ENCODE assay signal across 25 cellular contexts in the genomic region with DNA sequence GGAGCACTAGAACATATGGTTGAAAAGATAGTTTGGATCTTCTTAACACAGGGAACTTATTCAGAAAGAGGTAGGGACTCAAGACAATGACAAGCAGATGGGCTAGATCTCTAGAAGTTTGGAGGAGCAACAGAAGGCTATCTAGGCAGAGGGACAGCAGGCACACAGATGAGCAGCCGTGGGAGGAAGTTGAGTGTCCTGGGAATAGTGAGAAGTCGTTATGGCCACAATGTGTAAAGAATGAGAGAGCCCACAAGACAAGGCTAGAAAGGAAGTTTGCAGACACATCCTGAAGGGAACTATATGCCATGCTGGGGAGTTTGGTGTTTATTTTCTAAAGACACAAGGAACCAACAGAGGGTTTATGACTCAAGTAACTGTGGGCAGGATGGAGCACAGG.
"Had no signal": no experiment of that assay in that cellular context is flagged by ENCODE, and none has a peak within 500 bp of the region (broad histone marks: within the 10 kb centered on the region; RNA-seq: fewer than 3 reads in every experiment).

No MANE protein-coding gene starts in this region.

- H3K27me3 ChIP-seq: colonic mucosa, dorsolateral prefrontal cortex, hepatocyte, left lung, testis had no signal

- DNase-seq: activated CD4-positive, alpha-beta memory T cell treated with anti-CD3 and anti-CD28 coated beads for 36 hours; activated CD4-positive, alpha-beta T cell treated with anti-CD3 and anti-CD28 coated beads for 48 hours; activated CD4-positive, CD25-positive, alpha-beta regulatory T cell; activated effector memory CD4-positive, alpha-beta T cell treated with anti-CD3 and anti-CD28 coated beads, Interleukin-2, amount 50 U/mL, for 16 hours; activated naive CD4-positive, alpha-beta T cell treated with anti-CD3 and anti-CD28 coated beads, Interleukin-2, amount 10 ng/mL, durations not matched to agents 7 days and 5 days; activated T-cell treated with anti-CD3 and anti-CD28 coated beads, Interleukin-2, amount 50 U/mL, for 72 hours; amygdala; colonic mucosa; dorsolateral prefrontal cortex; effector memory CD8-positive, alpha-beta T cell; glutamatergic neuron; immature natural killer cell; left lung; naive thymus-derived CD4-positive, alpha-beta T cell; occipital lobe; small intestine; stimulated activated CD4-positive, alpha-beta T cell treated with anti-CD3 and anti-CD28 coated beads, Interleukin-2, amount 100 ng/mL, for 48 hours; stimulated activated CD8-positive, alpha-beta memory T cell treated with anti-CD3 and anti-CD28 coated beads, Interleukin-4, amount 100 ng/mL, for 48 hours; stimulated activated naive CD4-positive, alpha-beta T cell; T1000; testis had no signal

- ATAC-seq: effector memory CD8-positive, alpha-beta T cell; esophagus mucosa; left lung; naive thymus-derived CD4-positive, alpha-beta T cell; sciatic nerve had no signal

- H3K36me3 ChIP-seq: colonic mucosa, left lung had no signal

- H3K9me3 ChIP-seq: colonic mucosa, left lung, testis had no signal

- H3K4me1 ChIP-seq: colonic mucosa, left lung, testis had no signal

- H3K4me2 ChIP-seq: hepatocyte had no signal

- H3K27ac ChIP-seq: colonic mucosa, dorsolateral prefrontal cortex, hepatocyte, left lung, testis had no signal

- H3K4me3 ChIP-seq: colonic mucosa, dorsolateral prefrontal cortex, hepatocyte, left lung, lung, testis had no signal
